In genomic region chr1:111736548-111737215, GRCh38 we compare ENCODE assay signal across 11 cellular contexts. TPM values are rescaled to one million over a fixed set of nuclear protein-coding genes. Genes with fewer than 3 reads are reported as not detected.
DNase-seq lines count a peak whose midpoint lies in the region; ATAC-seq and TF ChIP-seq lines count a peak whose summit lies in the region.
"Had no signal": no experiment of that assay in that cellular context is flagged by ENCODE, and none has a peak within 500 bp of the region (broad histone marks: within the 10 kb centered on the region; RNA-seq: fewer than 3 reads in every experiment).

No MANE protein-coding gene starts in this region.

- intact Hi-C loops in natural killer cell (cut with micrococcal nuclease), result no loop called here

- ATAC-seq in natural killer cell (no peak), GM21515 (IDR thresholded peaks at IDR 0.05; ENCODE audit: unreplicated experiment) (no peak)
- no peak for ATAC-seq in natural killer cell treated with Interleukin-12 subunit alpha and Interleukin-12 subunit beta and Interleukin-15 and Interleukin-18, amount 100 ng/mL, for 72 hours

- no peaks in the 10 kb centered on the region for H3K36me3 Mint-ChIP-seq in natural killer cell
- H3K36me3 Mint-ChIP-seq in natural killer cell treated with Interleukin-12 subunit alpha and Interleukin-12 subunit beta and Interleukin-15 and Interleukin-18, amount 100 ng/mL, for 72 hours, result no peaks in the 10 kb centered on the region
- no peaks in the 10 kb centered on the region for H3K36me3 Mint-ChIP-seq in immature natural killer cell
- H3K36me3 Mint-ChIP-seq: CD4-positive, alpha-beta memory T cell had no signal

- H3K27ac ChIP-seq in caudate nucleus (ENCODE audit: low read depth, low read length), result peak overlapping the region; percentile 54

- peak overlapping the region; percentile 84 for H3K4me3 Mint-ChIP-seq in natural killer cell
- no peak overlapping the region for H3K4me3 Mint-ChIP-seq in natural killer cell treated with Interleukin-12 subunit alpha and Interleukin-12 subunit beta and Interleukin-15 and Interleukin-18, amount 100 ng/mL, for 72 hours
- H3K4me3 Mint-ChIP-seq in immature natural killer cell, result peak overlapping the region in 1 of 5 donors; percentile 3

- DNase-seq in natural killer cell (no peak), caudate nucleus (lab: John Stamatoyannopoulos, UW) (peak in 59 of 61 donors; percentile 16 to 89 (median 72)), lung microvascular endothelial cell (ENCODE audit: low read depth in 2 of 2) (peak; percentile 67 to 78), cerebellar nuclear complex (lab: John Stamatoyannopoulos, UW) (no peak), immature natural killer cell (no peak), iPS-NIHi11 (ENCODE audit: low spot score) (no peak)
- DNase-seq in natural killer cell treated with Interleukin-12 subunit alpha and Interleukin-12 subunit beta and Interleukin-15 and Interleukin-18, amount 100 ng/mL, for 72 hours (ENCODE audit: low spot score), result no peak
- DNase-seq: CD4-positive, alpha-beta memory T cell; NCI-H146 had no signal

- H3K27ac Mint-ChIP-seq in natural killer cell (no peak overlapping the region), immature natural killer cell (no peak overlapping the region)
- no peak overlapping the region for H3K27ac Mint-ChIP-seq in natural killer cell treated with Interleukin-12 subunit alpha and Interleukin-12 subunit beta and Interleukin-15 and Interleukin-18, amount 100 ng/mL, for 72 hours

- no peaks in the 10 kb centered on the region for H3K9me3 Mint-ChIP-seq in natural killer cell
- H3K9me3 Mint-ChIP-seq in natural killer cell treated with Interleukin-12 subunit alpha and Interleukin-12 subunit beta and Interleukin-15 and Interleukin-18, amount 100 ng/mL, for 72 hours, result no peaks in the 10 kb centered on the region
- no peaks in the 10 kb centered on the region for H3K9me3 Mint-ChIP-seq in immature natural killer cell

- TF ChIP-seq CTCF in natural killer cell (IDR thresholded peaks at IDR 0.05), result no peak

- peaks cover 22 to 36% of the 10 kb centered on the region in 2 donors for H3K4me1 Mint-ChIP-seq in natural killer cell
- H3K4me1 Mint-ChIP-seq in natural killer cell treated with Interleukin-12 subunit alpha and Interleukin-12 subunit beta and Interleukin-15 and Interleukin-18, amount 100 ng/mL, for 72 hours (ENCODE audit: low read depth in 2 of 2), result peaks cover 21 to 22% of the 10 kb centered on the region in 2 donors
- peaks cover 21 to 24% of the 10 kb centered on the region in 2 donors for H3K4me1 Mint-ChIP-seq in immature natural killer cell

- peaks cover 11 to 21% of the 10 kb centered on the region in 2 donors for H3K27me3 Mint-ChIP-seq in natural killer cell (ENCODE audit: low read depth in 2 of 2)
- H3K27me3 Mint-ChIP-seq in natural killer cell treated with Interleukin-12 subunit alpha and Interleukin-12 subunit beta and Interleukin-15 and Interleukin-18, amount 100 ng/mL, for 72 hours, result peaks cover 25 to 32% of the 10 kb centered on the region in 2 donors
- peaks cover 18 to 23% (median 23%) of the 10 kb centered on the region in 3 donors for H3K27me3 Mint-ChIP-seq in immature natural killer cell (ENCODE audit: low read depth in 3 of 3)

RNA-seq across cellular contexts. Expression of gene INKA2, which starts 2.5 kb away (rescaled TPM):
- total RNA-seq in natural killer cell, result 1 to 10 TPM in 2 of 3 donors, under 1 TPM in 1; 0.48 to 2.6 (median 1.4) TPM
- under 1 TPM in 1 of 2 donors, not detected in 1; 0.45 TPM for total RNA-seq in natural killer cell treated with Interleukin-12 subunit alpha and Interleukin-12 subunit beta and Interleukin-15 and Interleukin-18, amount 100 ng/mL, for 72 hours
- total RNA-seq in lung microvascular endothelial cell, result 5.9 and 12.5 TPM in 2 replicates
- under 1 TPM in 2 of 3 donors, not detected in 1; 0.39 to 0.83 TPM for polyA plus RNA-seq in immature natural killer cell
- total RNA-seq: ascending aorta had no signal

RNA-seq across cellular contexts. Expression of gene DDX20, which starts 19.0 kb away (rescaled TPM):
- total RNA-seq in natural killer cell (10 to 100 TPM; 17.5 to 21.8 (median 17.7) TPM), lung microvascular endothelial cell (11.3 and 13.7 TPM in 2 replicates)
- 10 to 100 TPM; 18.5 to 22.7 TPM for total RNA-seq in natural killer cell treated with Interleukin-12 subunit alpha and Interleukin-12 subunit beta and Interleukin-15 and Interleukin-18, amount 100 ng/mL, for 72 hours
- 10 to 100 TPM in 1 of 3 donors, 1 to 10 TPM in 2; 4.1 to 12.3 (median 7.2) TPM for polyA plus RNA-seq in immature natural killer cell

Comparison
In these comparisons a context has a peak if more than half of its experiments do, and no peak if none do; other contexts are left out.
1. DNase-seq: peak in caudate nucleus (59 of 61) and lung microvascular endothelial cell (2 of 2); none in natural killer cell (single experiment), natural killer cell treated with Interleukin-12 subunit alpha and Interleukin-12 subunit beta and Interleukin-15 and Interleukin-18, amount 100 ng/mL, for 72 hours (single experiment), cerebellar nuclear complex (0 of 2), immature natural killer cell (0 of 3) and iPS-NIHi11 (single experiment).